Comparison of ENCODE assay signal across 11 cellular contexts in genomic region chr19:15316498-15316897, GRCh38. TPM values are rescaled to one million over a fixed set of nuclear protein-coding genes. Genes with fewer than 3 reads are reported as not detected.
DNase-seq lines count a peak whose midpoint lies in the region; ATAC-seq, FAIRE-seq and TF ChIP-seq lines count a peak whose summit lies in the region.
"Had no signal": no experiment of that assay in that cellular context is flagged by ENCODE, and none has a peak within 500 bp of the region (broad histone marks: within the 10 kb centered on the region; RNA-seq: fewer than 3 reads in every experiment).

No MANE protein-coding gene starts in this region.

- H2AFZ ChIP-seq in HepG2 (ENCODE audit: low read length), result no peak overlapping the region

- 94% methylated on average over 2 of the region's 2 CpGs for WGBS in HepG2 (ENCODE audit: low lambda C conversion rate)
- 68% methylated on average over 2 of the region's 2 CpGs for WGBS in right lobe of liver (ENCODE audit: insufficient coverage, low coverage, low lambda C conversion rate, missing lambda C conversion rate)

- H3K27me3 ChIP-seq in HepG2 (ENCODE audit: control insufficient read depth in 1 of 2, insufficient read depth in 2 of 2, low read length in 2 of 2) (no peaks in the 10 kb centered on the region), right lobe of liver (no peaks in the 10 kb centered on the region)
- H3K27me3 ChIP-seq: dorsolateral prefrontal cortex, pancreas had no signal

- H3K4me3 Mint-ChIP-seq in activated CD4-positive, alpha-beta memory T cell treated with anti-CD3 and anti-CD28 coated beads for 36 hours, result no peak overlapping the region
- no peak overlapping the region for H3K4me3 Mint-ChIP-seq in type B pancreatic cell

- H3K9me3 Mint-ChIP-seq in activated CD4-positive, alpha-beta memory T cell treated with anti-CD3 and anti-CD28 coated beads for 36 hours, result no peaks in the 10 kb centered on the region
- H3K9me3 Mint-ChIP-seq in type B pancreatic cell, result no peaks in the 10 kb centered on the region

- TF ChIP-seq POLR2A in HepG2 (IDR thresholded peaks at IDR 0.05; ENCODE audit: insufficient read depth in 1 of 2, low read depth in 2 of 2, low read length in 2 of 2) (no peak), right lobe of liver (IDR thresholded peaks at IDR 0.05) (no peak)

- H3K27me3 Mint-ChIP-seq in activated CD4-positive, alpha-beta memory T cell treated with anti-CD3 and anti-CD28 coated beads for 36 hours, result no peaks in the 10 kb centered on the region
- H3K27me3 Mint-ChIP-seq in type B pancreatic cell, result no peaks in the 10 kb centered on the region

- no TSS peak for BruUV-seq in HepG2 (replicated peaks; lab: Mats Ljungman, UMichigan)

- H3K27ac ChIP-seq in HepG2 (ENCODE audit: extremely low read length, insufficient read depth, low read length) (peak overlapping the region; percentile 45), right lobe of liver (no peak overlapping the region)
- H3K27ac ChIP-seq: pancreas had no signal

- in situ Hi-C loops in HepG2 (cut with HindIII; ENCODE audit: extremely low pct_ligation_motif_present, low pct_unique_long_range_greater_than_20kb), result no loop called here

- H3K9ac ChIP-seq in HepG2 (ENCODE audit: insufficient read depth, low read depth, low read length), result no peak overlapping the region; the same call in 1 of the 2 replicates

- peaks cover 1% of the 10 kb centered on the region for H3K36me3 Mint-ChIP-seq in activated CD4-positive, alpha-beta memory T cell treated with anti-CD3 and anti-CD28 coated beads for 36 hours
- peaks cover 7% of the 10 kb centered on the region for H3K36me3 Mint-ChIP-seq in type B pancreatic cell

- DNase-seq in HepG2 (ENCODE audit: low spot score) (no peak), right lobe of liver (no peak), hepatic stellate cell (ENCODE audit: low spot score) (peak; percentile 74), type B pancreatic cell (ENCODE audit: extremely low spot score, unreplicated experiment) (no peak), SKM-1 (lab: John Stamatoyannopoulos, UW; ENCODE audit: unreplicated experiment) (no peak), occipital lobe (lab: John Stamatoyannopoulos, UW) (no peak)
- no peak for DNase-seq in activated CD4-positive, alpha-beta memory T cell treated with anti-CD3 and anti-CD28 coated beads for 36 hours
- DNase-seq: dorsolateral prefrontal cortex, NCI-H1694, pancreas had no signal

- H3K27ac Mint-ChIP-seq in activated CD4-positive, alpha-beta memory T cell treated with anti-CD3 and anti-CD28 coated beads for 36 hours, result peak overlapping the region; percentile 71
- peak overlapping the region; percentile 78 for H3K27ac Mint-ChIP-seq in type B pancreatic cell

- H3K36me3 ChIP-seq in HepG2 (replicated peaks in 1 of 2; ENCODE audit: control insufficient read depth in 1 of 2, insufficient read depth in 2 of 2, low read length in 2 of 2) (peaks cover 5 to 10% of the 10 kb centered on the region in 2 experiments; a peak in 3 of 5 replicates), right lobe of liver (no peaks in the 10 kb centered on the region)
- H3K36me3 ChIP-seq: pancreas had no signal

- peaks cover 97% of the 10 kb centered on the region for H3K79me2 ChIP-seq in HepG2 (ENCODE audit: insufficient read depth, low read length)

- peaks cover 86% of the 10 kb centered on the region for H3K4me1 ChIP-seq in HepG2 (ENCODE audit: insufficient read depth, low read length)
- peaks cover 0 to 50% (median 18%) of the 10 kb centered on the region in 4 donors for H3K4me1 ChIP-seq in right lobe of liver

- no peak for TF ChIP-seq CTCF in HepG2 (CRISPR knock-in tag; IDR thresholded peaks at IDR 0.05)
- TF ChIP-seq CTCF in right lobe of liver (IDR thresholded peaks at IDR 0.05), result no peak
- no peak for TF ChIP-seq CTCF in type B pancreatic cell (conservative IDR thresholded peaks at IDR 0.05)

- H4K20me1 ChIP-seq in HepG2 (ENCODE audit: insufficient read depth, low read length), result peaks cover 90% of the 10 kb centered on the region

- no peak for FAIRE-seq in HepG2 (lab: Jason Lieb, UNC)
- FAIRE-seq: pancreas had no signal

- peaks cover 86% of the 10 kb centered on the region for H3K4me1 Mint-ChIP-seq in activated CD4-positive, alpha-beta memory T cell treated with anti-CD3 and anti-CD28 coated beads for 36 hours (ENCODE audit: low read depth)
- peaks cover 60% of the 10 kb centered on the region for H3K4me1 Mint-ChIP-seq in type B pancreatic cell (ENCODE audit: unreplicated experiment)

- CTCF ChIA-PET in HepG2 (lab: Yijun Ruan, JAX; ENCODE audit: low intra/inter-chr PET ratio, low total read pairs), result no interaction called here
- CTCF ChIA-PET in activated CD4-positive, alpha-beta memory T cell treated with anti-CD3 and anti-CD28 coated beads for 36 hours (lab: Charles Lee), result interaction anchor here (1.2 kb wide), 1 partner anchor 62 kb away, joined by 4 read pairs; no protein-coding TSS in a partner anchor

- ATAC-seq in HepG2 (no peak), right lobe of liver (no peak), esophagus mucosa (no peak)

- no peak for TF ChIP-seq EP300 in HepG2 (IDR thresholded peaks at IDR 0.05; ENCODE audit: low read depth in 2 of 2, low read length in 2 of 2)
- TF ChIP-seq EP300 in HepG2 (CRISPR knock-in tag; IDR thresholded peaks at IDR 0.05; ENCODE audit: borderline replicate concordance), result no peak

- intact Hi-C loops in HepG2 (cut with micrococcal nuclease; ENCODE audit: unreplicated experiment) (no loop called here), right lobe of liver (cut with DNase I) (no loop called here)
- intact Hi-C loops in activated CD4-positive, alpha-beta memory T cell treated with anti-CD3 and anti-CD28 coated beads for 36 hours (cut with micrococcal nuclease), result no loop called here

- TF ChIP-seq RAD21 in HepG2 (CRISPR knock-in tag; IDR thresholded peaks at IDR 0.05), result no peak

- H3K4me3 ChIP-seq in HepG2 (replicated peaks in 1 of 3; ENCODE audit: insufficient read depth in 1 of 3, low read depth in 2 of 3, low read length in 3 of 3) (no peak overlapping the region), right lobe of liver (no peak overlapping the region)
- H3K4me3 ChIP-seq: dorsolateral prefrontal cortex, pancreas had no signal

- POLR2A ChIA-PET in HepG2 (lab: Yijun Ruan, JAX), result interaction anchor here (1.6 to 2.1 kb wide), 2 partner anchors 13 to 18 kb away, joined by 9 read pairs; no protein-coding TSS in a partner anchor
- POLR2A ChIA-PET in activated CD4-positive, alpha-beta memory T cell treated with anti-CD3 and anti-CD28 coated beads for 36 hours (lab: Charles Lee), result interaction anchor here (1.5 to 3.1 kb wide), 3 partner anchors 12 to 32 kb away, joined by 6 to 20 read pairs (median 10); partner anchors contain the start of gene BRD4

- 0 out of 2 replicates have a peak overlapping the region, but pooled peaks have one; percentile 60 for H3K4me2 ChIP-seq in HepG2 (ENCODE audit: low read depth, low read length)

- H3K9me3 ChIP-seq in HepG2 (ENCODE audit: low read length) (no peaks in the 10 kb centered on the region), right lobe of liver (no peaks in the 10 kb centered on the region)
- H3K9me3 ChIP-seq: pancreas had no signal

TF ChIP-seq in HepG2, 621 proteins besides CTCF, POLR2A, EP300 and RAD21 (continues in another document):
- TF ChIP-seq MAFK (conservative IDR thresholded peaks at IDR 0.05 in 1 of 2, IDR thresholded peaks at IDR 0.05 in 1 of 2; ENCODE audit: low read length in 2 of 2) (peak; percentile 52 to 59), RXRB (CRISPR knock-in tag; IDR thresholded peaks at IDR 0.05; ENCODE audit: borderline replicate concordance) (no peak), NFIC (IDR thresholded peaks at IDR 0.05; ENCODE audit: low read length) (no peak)

RNA-seq across cellular contexts. Expression of gene BRD4, which starts 15.8 kb away (rescaled TPM):
- total RNA-seq in HepG2 (2016; rRNA removed; fragmentation: Illumina TruSeq; extraction: Trizol) (11.4 TPM in 2 replicates), right lobe of liver (10 to 100 TPM; 20.0 to 52.6 (median 40.6) TPM), type B pancreatic cell (ENCODE audit: low replicate concordance) (108 and 123 TPM in 2 replicates), esophagus mucosa (55.1 TPM), occipital lobe (9.5 TPM)
- total RNA-seq in HepG2 (2016; cell fraction: cytosol; rRNA removed; fragmentation: Illumina TruSeq; extraction: Trizol; ENCODE audit: low read depth), result 9.3 and 10.8 TPM in 2 replicates
- 9.9 and 11.8 TPM in 2 replicates for total RNA-seq in HepG2 (2016; cell fraction: insoluble cytoplasmic fraction; rRNA removed; fragmentation: Illumina TruSeq; extraction: Trizol)
- 14.9 and 16.5 TPM in 2 replicates for total RNA-seq in HepG2 (2016; cell fraction: membrane; rRNA removed; fragmentation: Illumina TruSeq; extraction: Trizol)
- 16.3 and 19.3 TPM in 2 replicates for total RNA-seq in HepG2 (2016; cell fraction: nucleus; rRNA removed; fragmentation: Illumina TruSeq; extraction: Trizol)
- 10.5 TPM in 2 replicates for polyA plus RNA-seq in HepG2 (2011; rRNA removed)
- 5.5 and 5.9 TPM in 2 replicates for polyA plus RNA-seq in HepG2 (2011; cell fraction: cytosol; rRNA removed)
- 33.7 and 40.9 TPM in 2 replicates for polyA plus RNA-seq in HepG2 (2011; cell fraction: nucleus; rRNA removed)
- polyA plus RNA-seq in HepG2 (2012), result 38.7 and 50.8 TPM in 2 replicates
- polyA plus RNA-seq in HepG2 (2016; cell fraction: cytosol; fragmentation: Illumina TruSeq; extraction: Trizol; ENCODE audit: low read depth), result 3.9 and 4.0 TPM in 2 replicates
- polyA plus RNA-seq in HepG2 (2016; cell fraction: insoluble cytoplasmic fraction; fragmentation: Illumina TruSeq; extraction: Trizol; ENCODE audit: low read depth), result 19.8 and 29.3 TPM in 2 replicates
- 14.9 and 16.3 TPM in 2 replicates for polyA plus RNA-seq in HepG2 (2016; cell fraction: membrane; fragmentation: Illumina TruSeq; extraction: Trizol; ENCODE audit: low read depth)
- 50.8 and 56.4 TPM in 2 replicates for polyA plus RNA-seq in HepG2 (2016; cell fraction: nucleus; fragmentation: Illumina TruSeq; extraction: Trizol; ENCODE audit: insufficient read depth, low read depth)
- 42.7 and 54.2 TPM in 2 replicates for polyA minus RNA-seq in HepG2 (2011; rRNA and poly(A)+ RNA removed; ENCODE audit: low replicate concordance)
- 22.2 and 24.6 TPM in 2 replicates for polyA minus RNA-seq in HepG2 (2011; cell fraction: cytosol; rRNA and poly(A)+ RNA removed)
- polyA minus RNA-seq in HepG2 (2011; cell fraction: nucleus; rRNA and poly(A)+ RNA removed), result 49.4 and 56.1 TPM in 2 replicates
- total RNA-seq in activated CD4-positive, alpha-beta memory T cell treated with anti-CD3 and anti-CD28 coated beads for 36 hours, result 100 to 1,000 TPM in 1 of 2 experiments, 10 to 100 TPM in 1; 94.5 to 103 TPM
